In genomic region chr5:219492-219891, GRCh38 we compare ENCODE assay signal across 9 cellular contexts. TPM values are rescaled to one million over a fixed set of nuclear protein-coding genes. Genes with fewer than 3 reads are reported as not detected.
DNase-seq lines count a peak whose midpoint lies in the region; ATAC-seq, FAIRE-seq and TF ChIP-seq lines count a peak whose summit lies in the region.
"Had no signal": no experiment of that assay in that cellular context is flagged by ENCODE, and none has a peak within 500 bp of the region (broad histone marks: within the 10 kb centered on the region; RNA-seq: fewer than 3 reads in every experiment).

No MANE protein-coding gene starts in this region.

- 4 to 11% methylated on average over 9 of the region's 9 CpGs for WGBS in lung, 2 donors

- H3K27me3 ChIP-seq in lung (ENCODE audit: control insufficient read depth, insufficient read depth) (no peaks in the 10 kb centered on the region), thoracic aorta (replicated peaks; ENCODE audit: insufficient read depth) (no peaks in the 10 kb centered on the region)

- peaks cover 24% of the 10 kb centered on the region for H3K4me1 Mint-ChIP-seq in MCF 10A (ENCODE audit: insufficient read depth, unreplicated experiment)

- CTCF ChIA-PET in MCF 10A (lab: Yijun Ruan, JAX), result interaction anchor here (0.6 to 1.5 kb wide), 2 partner anchors 31 to 45 kb away, joined by 3 to 4 read pairs; no protein-coding TSS in a partner anchor

- peaks cover 3 to 12% of the 10 kb centered on the region in 2 donors for H3K4me1 ChIP-seq in lung (ENCODE audit: control insufficient read depth in 2 of 2, insufficient read depth in 2 of 2, low read length in 2 of 2)
- peaks cover 9 to 42% of the 10 kb centered on the region in 2 donors for H3K4me1 ChIP-seq in thoracic aorta (ENCODE audit: control insufficient read depth in 1 of 2, low read depth in 2 of 2)

- H3K4me3 Mint-ChIP-seq in MCF 10A (ENCODE audit: unreplicated experiment), result peak overlapping the region; percentile 84

- intact Hi-C loops in MCF 10A (cut with micrococcal nuclease), result loop anchor here (2.0 kb wide), 1 partner anchor 31 kb away; no protein-coding TSS in a partner anchor

- H3K36me3 Mint-ChIP-seq in MCF 10A (ENCODE audit: insufficient read depth, unreplicated experiment), result peaks cover 22% of the 10 kb centered on the region

- no peak for TF ChIP-seq CTCF in MCF 10A (IDR thresholded peaks at IDR 0.05; ENCODE audit: unreplicated experiment)
- TF ChIP-seq CTCF in lung (IDR thresholded peaks at IDR 0.05; ENCODE audit: control extremely low read depth, extremely low read depth), result no peak
- no peak for TF ChIP-seq CTCF in thoracic aorta (IDR thresholded peaks at IDR 0.05)

- BruUV-seq in MCF 10A (replicated peaks; lab: Mats Ljungman, UMichigan), result TSS peak; percentile 33

- no peaks in the 10 kb centered on the region for H3K27me3 Mint-ChIP-seq in MCF 10A (ENCODE audit: insufficient read depth, unreplicated experiment)

- ATAC-seq in lung (ENCODE audit: insufficient read depth, low FRiP score) (no peak), thoracic aorta (ENCODE audit: insufficient number of reproducible peaks, low FRiP score, low read depth) (no peak)

- H3K9me3 ChIP-seq in lung (ENCODE audit: control insufficient read depth in 2 of 2, insufficient read depth in 1 of 2, low read length in 1 of 2) (no peaks in the 10 kb centered on the region), thoracic aorta (no peaks in the 10 kb centered on the region)

- POLR2A ChIA-PET in MCF 10A (lab: Yijun Ruan, JAX), result interaction anchor here (0.5 to 3.0 kb wide), 9 partner anchors 27 to 285 kb away, joined by 3 to 29 read pairs (median 5); partner anchors contain the start of gene PDCD6

- H3K27ac Mint-ChIP-seq in MCF 10A (ENCODE audit: low read depth, unreplicated experiment), result peak overlapping the region; percentile 71

- H3K27ac ChIP-seq in lung (ENCODE audit: low read depth in 1 of 2, low read length in 1 of 2) (peak overlapping the region; percentile 17 to 58), thoracic aorta (peak overlapping the region in 1 of 2 donors; percentile 86)

- H3K36me3 ChIP-seq in lung (ENCODE audit: control insufficient read depth in 2 of 2, insufficient read depth in 2 of 2, low read length in 2 of 2), result peaks cover 0 to 3% of the 10 kb centered on the region in 2 donors
- H3K36me3 ChIP-seq in thoracic aorta, result peaks cover 5% of the 10 kb centered on the region

- H3K4me3 ChIP-seq in lung (no peak overlapping the region), thoracic aorta (peak overlapping the region; percentile 99)

- DNase-seq in DMS79 treated with DMSO at 0.1 percent for 48 hours (lab: John Stamatoyannopoulos, UW), result peak; percentile 12
- DNase-seq in DMS79 (lab: John Stamatoyannopoulos, UW), result no peak
- peak; percentile 32 for DNase-seq in RCC 7860 (ENCODE audit: low spot score)
- DNase-seq in MCF 10A (ENCODE audit: unreplicated experiment), result peak; percentile 52
- no peak for DNase-seq in lung (ENCODE audit: low spot score)
- no peak for DNase-seq in thoracic aorta (ENCODE audit: low spot score)
- DNase-seq in H4 (ENCODE audit: low spot score), result no peak
- DNase-seq in GM19238 (ENCODE audit: insufficient read length, low spot score), result no peak

- H3K9me3 Mint-ChIP-seq in MCF 10A (ENCODE audit: unreplicated experiment), result no peaks in the 10 kb centered on the region

- no peak for FAIRE-seq in RCC 7860 (lab: Jason Lieb, UNC)
- FAIRE-seq: A204.1 had no signal

RNA-seq across cellular contexts. Expression of gene SDHA, which starts 1.4 kb away (rescaled TPM):
- total RNA-seq in MCF 10A (2022) (73.4 and 75.0 TPM in 2 replicates), lung (10 to 100 TPM; 84.7 to 98.0 TPM), thoracic aorta (10 to 100 TPM; 59.6 to 70.5 TPM)
- 100 to 1,000 TPM in 1 of 2 donors, 10 to 100 TPM in 1; 60.0 to 105 TPM for polyA plus RNA-seq in lung
- 70.3 and 79.9 TPM in 2 replicates for total RNA-seq in H4 (2014; rRNA removed; shearing (Covaris generic))

RNA-seq across cellular contexts. Expression of gene CCDC127, which starts 1.5 kb away (rescaled TPM):
- total RNA-seq in MCF 10A (2022), result 4.5 and 5.8 TPM in 2 replicates
- total RNA-seq in lung, result 1 to 10 TPM; 5.2 to 6.4 TPM
- 1 to 10 TPM; 2.1 to 2.6 TPM for polyA plus RNA-seq in lung
- 1 to 10 TPM; 2.7 to 7.8 TPM for total RNA-seq in thoracic aorta
- 4.6 and 4.8 TPM in 2 replicates for total RNA-seq in H4 (2014; rRNA removed; shearing (Covaris generic))

RNA-seq across cellular contexts. Expression of gene LRRC14B, which starts 28.2 kb away (rescaled TPM):
- not detected in 2 replicates for total RNA-seq in MCF 10A (2022)
- total RNA-seq in lung, result under 1 TPM in 1 of 2 donors, not detected in 1; 0.14 TPM
- polyA plus RNA-seq in lung, result not detected
- total RNA-seq in thoracic aorta, result not detected
- total RNA-seq in H4 (2014; rRNA removed; shearing (Covaris generic)), result not detected in 2 replicates

RNA-seq across cellular contexts. Expression of gene PDCD6, which starts 52.0 kb away (rescaled TPM):
- total RNA-seq in MCF 10A (2022) (107 and 133 TPM in 2 replicates), lung (10 to 100 TPM; 89.5 to 92.7 TPM), thoracic aorta (10 to 100 TPM; 65.5 to 91.1 TPM)
- 100 to 1,000 TPM in 1 of 2 donors, 10 to 100 TPM in 1; 88.0 to 149 TPM for polyA plus RNA-seq in lung
- total RNA-seq in H4 (2014; rRNA removed; shearing (Covaris generic)), result 260 and 282 TPM in 2 replicates

Comparison
In these comparisons a context has a peak if more than half of its experiments do, and no peak if none do; other contexts are left out.
1. DNase-seq: peak in DMS79 treated with DMSO at 0.1 percent for 48 hours (single experiment), RCC 7860 (single experiment) and MCF 10A (single experiment); none in DMS79 (single experiment), lung (single experiment), thoracic aorta (single experiment), H4 (single experiment) and GM19238 (single experiment).